Comparison of ENCODE assay signal across 19 cellular contexts in the genomic region with DNA sequence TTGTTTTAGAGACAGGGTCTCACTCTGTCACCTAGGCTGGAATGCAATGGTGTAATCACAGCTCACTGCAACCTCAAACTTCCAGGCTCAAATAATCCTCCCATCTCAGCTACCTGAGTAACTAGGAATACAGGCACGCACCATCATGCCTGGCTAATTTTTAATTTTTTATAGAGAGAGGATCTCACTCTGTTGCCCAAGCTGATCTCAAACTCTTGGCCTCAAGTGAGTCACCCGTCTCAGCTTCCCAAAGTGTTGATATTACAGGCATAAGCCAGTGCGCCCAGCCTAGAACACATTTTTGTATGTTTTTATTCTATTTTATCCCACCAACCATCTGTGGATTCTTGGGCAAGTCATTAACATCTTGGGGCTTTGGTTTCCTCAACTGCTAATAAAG.
DNase-seq lines count a peak whose midpoint lies in the region; ATAC-seq, FAIRE-seq and TF ChIP-seq lines count a peak whose summit lies in the region.
"Had no signal": no experiment of that assay in that cellular context is flagged by ENCODE, and none has a peak within 500 bp of the region (broad histone marks: within the 10 kb centered on the region; RNA-seq: fewer than 3 reads in every experiment).

No MANE protein-coding gene starts in this region.

- no peaks in the 10 kb centered on the region for H3K4me1 Mint-ChIP-seq in stimulated activated effector memory CD8-positive, alpha-beta T cell treated with anti-CD3 and anti-CD28 coated beads, Interleukin-12 subunit alpha, Interleukin-12 subunit beta, amount 100 ng/mL, for 72 hours

- in situ Hi-C loops in transverse colon (cut with MboI; ENCODE audit: low pct_ligation_motif_present in 1 of 4, low pct_unique_long_range_greater_than_20kb in 1 of 4, low sequenced_read_pairs in 3 of 4) = no loop called here

- H3K9me3 Mint-ChIP-seq in stimulated activated effector memory CD8-positive, alpha-beta T cell treated with anti-CD3 and anti-CD28 coated beads, Interleukin-12 subunit alpha, Interleukin-12 subunit beta, amount 100 ng/mL, for 72 hours = no peaks in the 10 kb centered on the region
- H3K9me3 Mint-ChIP-seq: CD8-positive, alpha-beta T cell had no signal

- no peak for TF ChIP-seq EP300 in A549 (IDR thresholded peaks at IDR 0.05)
- no peak for TF ChIP-seq EP300 in transverse colon (IDR thresholded peaks at IDR 0.05; ENCODE audit: low read depth)

- H3K4me1 ChIP-seq in A549 (peaks cover 28% of the 10 kb centered on the region), transverse colon (no peaks in the 10 kb centered on the region), esophagus squamous epithelium (no peaks in the 10 kb centered on the region)

- no peaks in the 10 kb centered on the region for H3K36me3 Mint-ChIP-seq in stimulated activated effector memory CD8-positive, alpha-beta T cell treated with anti-CD3 and anti-CD28 coated beads, Interleukin-12 subunit alpha, Interleukin-12 subunit beta, amount 100 ng/mL, for 72 hours
- H3K36me3 Mint-ChIP-seq: CD8-positive, alpha-beta T cell had no signal

- H3K27ac Mint-ChIP-seq in stimulated activated effector memory CD8-positive, alpha-beta T cell treated with anti-CD3 and anti-CD28 coated beads, Interleukin-12 subunit alpha, Interleukin-12 subunit beta, amount 100 ng/mL, for 72 hours = no peak overlapping the region
- H3K27ac Mint-ChIP-seq: CD8-positive, alpha-beta T cell had no signal

- CTCF ChIA-PET in A549 (lab: Yijun Ruan, JAX) = interaction anchor here (0.6 kb wide), 2 partner anchors 211 to 1132 kb away, joined by 3 to 4 read pairs; no protein-coding TSS in a partner anchor

- no peak for TF ChIP-seq POLR2A in A549 (IDR thresholded peaks at IDR 0.05; ENCODE audit: low read length)
- TF ChIP-seq POLR2A in transverse colon (IDR thresholded peaks at IDR 0.05) = no peak
- TF ChIP-seq POLR2A in esophagus squamous epithelium (IDR thresholded peaks at IDR 0.05) = no peak

- intact Hi-C loops in transverse colon (cut with DNase I; ENCODE audit: low total_unique reads) = no loop called here
- intact Hi-C loops in esophagus squamous epithelium (cut with DNase I) = no loop called here

- DNase-seq in A549 (ENCODE audit: low read depth in 1 of 2, low spot score in 1 of 2) = peak in 1 of 2 experiments; percentile 40
- DNase-seq in HK-2 (ENCODE audit: unreplicated experiment) = peak; percentile 42
- DNase-seq in choroid plexus epithelial cell (ENCODE audit: low read depth) = peak; percentile 28
- DNase-seq in iris pigment epithelial cell (ENCODE audit: low read depth) = peak; percentile 54
- DNase-seq in activated T-cell treated with anti-CD3 and anti-CD28 coated beads for 4 hours = no peak
- DNase-seq in stimulated activated effector memory CD8-positive, alpha-beta T cell treated with anti-CD3 and anti-CD28 coated beads, Interleukin-12 subunit alpha, Interleukin-12 subunit beta, amount 100 ng/mL, for 72 hours (ENCODE audit: low spot score in 2 of 2) = no peak
- DNase-seq in transverse colon = no peak
- DNase-seq in esophagus squamous epithelium (lab: John Stamatoyannopoulos, UW) = no peak
- DNase-seq: 8988T; CD8-positive, alpha-beta T cell; DND-41; NCI-H1417 treated with DMSO at 0.1 percent for 48 hours; NCI-H1930; NCI-H2171 treated with DMSO at 0.1 percent for 48 hours; NCI-H748 treated with DMSO at 0.1 percent for 48 hours; SJCRH30 had no signal

- TF ChIP-seq RAD21 in A549 (conservative IDR thresholded peaks at IDR 0.05 in 1 of 2, IDR thresholded peaks at IDR 0.05 in 1 of 2) = no peak; a peak in 1 of 5 replicates

- 14% methylated on average over 3 of the region's 3 CpGs for WGBS in A549 (ENCODE audit: missing lambda C conversion rate)
- 79 to 83% methylated on average over 2 to 3 of the region's 3 CpGs for WGBS in transverse colon (ENCODE audit: low coverage in 1 of 2), 2 donors
- 74 to 85% methylated on average over 3 of the region's 3 CpGs for WGBS in esophagus squamous epithelium, 2 donors

- FAIRE-seq in A549 (lab: Jason Lieb, UNC) = no peak
- FAIRE-seq: H54 had no signal

- TF ChIP-seq CTCF in A549 (IDR thresholded peaks at IDR 0.05) = no peak
- TF ChIP-seq CTCF in choroid plexus epithelial cell (conservative IDR thresholded peaks at IDR 0.05; ENCODE audit: low read depth, low read length) = no peak
- no peak for TF ChIP-seq CTCF in transverse colon (IDR thresholded peaks at IDR 0.05)
- no peak for TF ChIP-seq CTCF in esophagus squamous epithelium (IDR thresholded peaks at IDR 0.05)

- no peak overlapping the region for H3K4me3 Mint-ChIP-seq in stimulated activated effector memory CD8-positive, alpha-beta T cell treated with anti-CD3 and anti-CD28 coated beads, Interleukin-12 subunit alpha, Interleukin-12 subunit beta, amount 100 ng/mL, for 72 hours
- H3K4me3 Mint-ChIP-seq: CD8-positive, alpha-beta T cell had no signal

- H3K9me3 ChIP-seq in A549 = no peaks in the 10 kb centered on the region
- no peaks in the 10 kb centered on the region for H3K9me3 ChIP-seq in transverse colon
- no peaks in the 10 kb centered on the region for H3K9me3 ChIP-seq in esophagus squamous epithelium
- H3K9me3 ChIP-seq: BLaER1 had no signal

- peak overlapping the region; percentile 41 to 73; a peak in 5 of 6 replicates for H3K27ac ChIP-seq in A549
- H3K27ac ChIP-seq in transverse colon = no peak overlapping the region
- H3K27ac ChIP-seq in esophagus squamous epithelium = no peak overlapping the region
- H3K27ac ChIP-seq: BLaER1, RWPE1, SJCRH30 had no signal

- H3K36me3 ChIP-seq in transverse colon (no peaks in the 10 kb centered on the region), esophagus squamous epithelium (no peaks in the 10 kb centered on the region)
- H3K36me3 ChIP-seq: BLaER1, SJCRH30 had no signal

- peak overlapping the region; percentile 46 for H3K4me2 ChIP-seq in A549
- H3K4me2 ChIP-seq: BLaER1 had no signal

- POLR2A ChIA-PET in A549 (lab: Yijun Ruan, JAX) = no interaction called here

- no peak overlapping the region for H3K4me3 ChIP-seq in A549
- H3K4me3 ChIP-seq in choroid plexus epithelial cell (ENCODE audit: low read depth, low read length) = no peak overlapping the region
- H3K4me3 ChIP-seq in transverse colon = no peak overlapping the region
- no peak overlapping the region for H3K4me3 ChIP-seq in esophagus squamous epithelium
- H3K4me3 ChIP-seq: BLaER1, SJCRH30 had no signal

- ATAC-seq in A549 = peak; percentile 54 to 73; a peak in 4 of 6 replicates
- ATAC-seq in stimulated activated effector memory CD8-positive, alpha-beta T cell treated with anti-CD3 and anti-CD28 coated beads, Interleukin-12 subunit alpha, Interleukin-12 subunit beta, amount 100 ng/mL, for 72 hours = no peak
- ATAC-seq: CD8-positive, alpha-beta T cell had no signal

- H3K27me3 ChIP-seq in transverse colon (no peaks in the 10 kb centered on the region), esophagus squamous epithelium (no peaks in the 10 kb centered on the region)
- H3K27me3 ChIP-seq: BLaER1, SJCRH30 had no signal

TF ChIP-seq in A549, 52 proteins besides CTCF, POLR2A, EP300 and RAD21:
- TF ChIP-seq PHF8 (IDR thresholded peaks at IDR 0.05; ENCODE audit: borderline replicate concordance, low read depth) (no peak), MAFK (IDR thresholded peaks at IDR 0.05; ENCODE audit: partially characterized antibody) (no peak), CEBPB (IDR thresholded peaks at IDR 0.05) (peak in 1 of 2 experiments; percentile 6; a peak in 1 of 4 replicates), FOSL2 (IDR thresholded peaks at IDR 0.05) (no peak), FOSL2 (CRISPR knock-in tag; IDR thresholded peaks at IDR 0.05) (0 out of 2 replicates have a peak, but pooled peaks have one; percentile 10), GATA3 (IDR thresholded peaks at IDR 0.05; ENCODE audit: borderline replicate concordance) (peak; percentile 19; the same call in 1 of the 2 replicates)

Comparison
In these comparisons a context has a peak if more than half of its experiments do, and no peak if none do; other contexts are left out.
1. DNase-seq: peak in HK-2 (single experiment), choroid plexus epithelial cell (single experiment) and iris pigment epithelial cell (single experiment); none in activated T-cell treated with anti-CD3 and anti-CD28 coated beads for 4 hours (single experiment), stimulated activated effector memory CD8-positive, alpha-beta T cell treated with anti-CD3 and anti-CD28 coated beads, Interleukin-12 subunit alpha, Interleukin-12 subunit beta, amount 100 ng/mL, for 72 hours (0 of 2), transverse colon (single experiment) and esophagus squamous epithelium (single experiment).
2. H3K27ac ChIP-seq: peak in A549 (2 of 2); none in transverse colon (0 of 4) and esophagus squamous epithelium (0 of 4).